In the genomic region with DNA sequence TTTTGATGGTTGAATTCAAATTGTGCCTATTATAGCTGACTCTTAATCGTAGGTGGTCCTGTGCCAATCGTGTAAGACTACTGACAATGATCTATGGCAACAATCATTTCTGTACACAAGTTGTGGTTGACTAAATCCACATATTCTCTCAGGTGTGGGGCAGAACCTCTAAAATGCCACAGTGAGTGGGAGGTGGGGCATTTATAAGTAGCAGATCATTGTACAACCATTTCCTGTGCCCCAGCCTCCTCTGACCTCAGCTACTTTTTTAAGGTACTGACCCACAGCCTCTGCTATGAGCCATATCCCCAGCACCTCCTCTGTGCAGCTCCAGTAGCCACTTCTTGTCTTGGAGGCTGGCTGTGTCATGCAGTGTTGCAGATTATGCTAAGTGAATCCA, we compare ENCODE assay signal across 9 cellular contexts. TPM values are rescaled to one million over a fixed set of nuclear protein-coding genes. Genes with fewer than 3 reads are reported as not detected.
DNase-seq lines count a peak whose midpoint lies in the region; ATAC-seq, FAIRE-seq and TF ChIP-seq lines count a peak whose summit lies in the region.
"Had no signal": no experiment of that assay in that cellular context is flagged by ENCODE, and none has a peak within 500 bp of the region (broad histone marks: within the 10 kb centered on the region; RNA-seq: fewer than 3 reads in every experiment).

No MANE protein-coding gene starts in this region.

- H3K4me3 ChIP-seq in pancreas: no peak overlapping the region
- no peak overlapping the region for H3K4me3 ChIP-seq in body of pancreas
- H3K4me3 ChIP-seq in tibial nerve: no peak overlapping the region
- H3K4me3 ChIP-seq: right lobe of liver had no signal

- ATAC-seq in Right ventricle myocardium superior (ENCODE audit: poor library complexity): peak; percentile 58
- no peak for ATAC-seq in Right ventricle myocardium inferior
- ATAC-seq in HG03103 (IDR thresholded peaks at IDR 0.05; ENCODE audit: low read depth, unreplicated experiment): peak; percentile 37
- no peak for ATAC-seq in pancreas
- ATAC-seq in body of pancreas: no peak

- no peaks in the 10 kb centered on the region for H3K27me3 ChIP-seq in pancreas
- H3K27me3 ChIP-seq in body of pancreas: no peaks in the 10 kb centered on the region
- no peaks in the 10 kb centered on the region for H3K27me3 ChIP-seq in tibial nerve
- H3K27me3 ChIP-seq: right lobe of liver had no signal

- intact Hi-C loops in Right ventricle myocardium superior (cut with DNase I) (no loop called here), Right ventricle myocardium inferior (cut with DNase I) (no loop called here), pancreas (cut with DNase I) (no loop called here), body of pancreas (cut with DNase I) (no loop called here)

- TF ChIP-seq EP300 in tibial nerve (IDR thresholded peaks at IDR 0.05): no peak

- H3K27ac ChIP-seq in pancreas: no peak overlapping the region
- no peak overlapping the region for H3K27ac ChIP-seq in body of pancreas
- no peak overlapping the region for H3K27ac ChIP-seq in tibial nerve

- WGBS in pancreas, 2 donors: 83 to 84% methylated on average over 2 of the region's 2 CpGs
- 75 to 80% methylated on average over 2 of the region's 2 CpGs for WGBS in body of pancreas, 2 donors
- WGBS in tibial nerve, 2 donors: 83 to 89% methylated on average over 2 of the region's 2 CpGs

- CTCF ChIA-PET in activated CD4-positive, alpha-beta memory T cell treated with anti-CD3 and anti-CD28 coated beads, Interleukin-2, amount 10 ng/mL, durations not matched to agents 7 days and 5 days (lab: Charles Lee): interaction anchor here (1.1 kb wide), 2 partner anchors 165 to 228 kb away, joined by 3 read pairs; no protein-coding TSS in a partner anchor

- TF ChIP-seq POLR2A in body of pancreas (IDR thresholded peaks at IDR 0.05): no peak
- no peak for TF ChIP-seq POLR2A in tibial nerve (IDR thresholded peaks at IDR 0.05)

- H3K4me3 Mint-ChIP-seq in activated CD4-positive, alpha-beta memory T cell treated with anti-CD3 and anti-CD28 coated beads, Interleukin-2, amount 10 ng/mL, durations not matched to agents 7 days and 5 days: no peak overlapping the region

- no peak overlapping the region for H3K27ac Mint-ChIP-seq in activated CD4-positive, alpha-beta memory T cell treated with anti-CD3 and anti-CD28 coated beads, Interleukin-2, amount 10 ng/mL, durations not matched to agents 7 days and 5 days

- TF ChIP-seq CTCF in pancreas (IDR thresholded peaks at IDR 0.05) (no peak), body of pancreas (IDR thresholded peaks at IDR 0.05) (no peak), tibial nerve (IDR thresholded peaks at IDR 0.05) (no peak)

- no peaks in the 10 kb centered on the region for H3K9me3 Mint-ChIP-seq in activated CD4-positive, alpha-beta memory T cell treated with anti-CD3 and anti-CD28 coated beads, Interleukin-2, amount 10 ng/mL, durations not matched to agents 7 days and 5 days

- peaks cover 23 to 44% (median 26%) of the 10 kb centered on the region in 3 donors for H3K4me1 ChIP-seq in pancreas
- peaks cover 42% of the 10 kb centered on the region for H3K4me1 ChIP-seq in body of pancreas
- H3K4me1 ChIP-seq in tibial nerve: peaks cover 0 to 20% (median 0%) of the 10 kb centered on the region in 4 donors

- POLR2A ChIA-PET in activated CD4-positive, alpha-beta memory T cell treated with anti-CD3 and anti-CD28 coated beads, Interleukin-2, amount 10 ng/mL, durations not matched to agents 7 days and 5 days (lab: Charles Lee): interaction anchor here (1.2 to 1.6 kb wide), 3 partner anchors 12 to 157 kb away, joined by 3 to 5 read pairs (median 3); no protein-coding TSS in a partner anchor

- DNase-seq in Right ventricle myocardium superior: no peak
- DNase-seq in Right ventricle myocardium inferior (ENCODE audit: missing footprints): no peak
- peak; percentile 43 for DNase-seq in activated CD4-positive, alpha-beta memory T cell treated with anti-CD3 and anti-CD28 coated beads, Interleukin-2, amount 10 ng/mL, durations not matched to agents 7 days and 5 days
- DNase-seq in non-pigmented ciliary epithelial cell (ENCODE audit: low read depth): peak; percentile 60
- DNase-seq in pancreas: no peak
- DNase-seq in body of pancreas: no peak
- DNase-seq in tibial nerve (ENCODE audit: low spot score in 2 of 2): no peak
- DNase-seq: right lobe of liver had no signal

- H3K4me1 Mint-ChIP-seq in activated CD4-positive, alpha-beta memory T cell treated with anti-CD3 and anti-CD28 coated beads, Interleukin-2, amount 10 ng/mL, durations not matched to agents 7 days and 5 days: peaks cover 45% of the 10 kb centered on the region

- peaks cover 46% of the 10 kb centered on the region for H3K27me3 Mint-ChIP-seq in activated CD4-positive, alpha-beta memory T cell treated with anti-CD3 and anti-CD28 coated beads, Interleukin-2, amount 10 ng/mL, durations not matched to agents 7 days and 5 days

- H3K9me3 ChIP-seq in pancreas: no peaks in the 10 kb centered on the region
- no peaks in the 10 kb centered on the region for H3K9me3 ChIP-seq in body of pancreas
- H3K9me3 ChIP-seq in tibial nerve: no peaks in the 10 kb centered on the region
- H3K9me3 ChIP-seq: right lobe of liver had no signal

- FAIRE-seq in pancreas (lab: Jason Lieb, UNC): no peak

- H3K36me3 ChIP-seq in pancreas (no peaks in the 10 kb centered on the region), body of pancreas (replicated peaks in 1 of 2; ENCODE audit: insufficient read depth in 1 of 2, low read depth in 2 of 2) (no peaks in the 10 kb centered on the region), tibial nerve (no peaks in the 10 kb centered on the region)
- H3K36me3 ChIP-seq: right lobe of liver had no signal

- no peaks in the 10 kb centered on the region for H3K36me3 Mint-ChIP-seq in activated CD4-positive, alpha-beta memory T cell treated with anti-CD3 and anti-CD28 coated beads, Interleukin-2, amount 10 ng/mL, durations not matched to agents 7 days and 5 days (ENCODE audit: low read depth)

RNA-seq across cellular contexts. Expression of gene RAPH1, which starts 48.6 kb away (rescaled TPM):
- total RNA-seq in Right ventricle myocardium superior: 11.9 TPM
- 15.1 TPM for total RNA-seq in Right ventricle myocardium inferior
- total RNA-seq in activated CD4-positive, alpha-beta memory T cell treated with anti-CD3 and anti-CD28 coated beads, Interleukin-2, amount 10 ng/mL, durations not matched to agents 7 days and 5 days: 1 to 10 TPM in 1 of 2 experiments, under 1 TPM in 1; 0.98 to 1.3 TPM
- 10 to 100 TPM in 5 of 6 donors, 1 to 10 TPM in 1; 7.6 to 19.2 (median 13.7) TPM for total RNA-seq in pancreas
- 1 to 10 TPM; 2.3 to 3.7 TPM for polyA plus RNA-seq in pancreas
- 10 to 100 TPM; 11.9 TPM for total RNA-seq in body of pancreas
- total RNA-seq in tibial nerve: 10 to 100 TPM; 35.4 to 60.0 (median 44.4) TPM

Comparison
In these comparisons a context has a peak if more than half of its experiments do, and no peak if none do; other contexts are left out.
1. ATAC-seq: peak in Right ventricle myocardium superior (single experiment) and HG03103 (single experiment); none in Right ventricle myocardium inferior (single experiment), pancreas (0 of 4) and body of pancreas (single experiment).
2. DNase-seq: peak in activated CD4-positive, alpha-beta memory T cell treated with anti-CD3 and anti-CD28 coated beads, Interleukin-2, amount 10 ng/mL, durations not matched to agents 7 days and 5 days (single experiment) and non-pigmented ciliary epithelial cell (single experiment); none in Right ventricle myocardium superior (single experiment), Right ventricle myocardium inferior (single experiment), pancreas (0 of 6), body of pancreas (0 of 4) and tibial nerve (0 of 2).